In the genomic region with DNA sequence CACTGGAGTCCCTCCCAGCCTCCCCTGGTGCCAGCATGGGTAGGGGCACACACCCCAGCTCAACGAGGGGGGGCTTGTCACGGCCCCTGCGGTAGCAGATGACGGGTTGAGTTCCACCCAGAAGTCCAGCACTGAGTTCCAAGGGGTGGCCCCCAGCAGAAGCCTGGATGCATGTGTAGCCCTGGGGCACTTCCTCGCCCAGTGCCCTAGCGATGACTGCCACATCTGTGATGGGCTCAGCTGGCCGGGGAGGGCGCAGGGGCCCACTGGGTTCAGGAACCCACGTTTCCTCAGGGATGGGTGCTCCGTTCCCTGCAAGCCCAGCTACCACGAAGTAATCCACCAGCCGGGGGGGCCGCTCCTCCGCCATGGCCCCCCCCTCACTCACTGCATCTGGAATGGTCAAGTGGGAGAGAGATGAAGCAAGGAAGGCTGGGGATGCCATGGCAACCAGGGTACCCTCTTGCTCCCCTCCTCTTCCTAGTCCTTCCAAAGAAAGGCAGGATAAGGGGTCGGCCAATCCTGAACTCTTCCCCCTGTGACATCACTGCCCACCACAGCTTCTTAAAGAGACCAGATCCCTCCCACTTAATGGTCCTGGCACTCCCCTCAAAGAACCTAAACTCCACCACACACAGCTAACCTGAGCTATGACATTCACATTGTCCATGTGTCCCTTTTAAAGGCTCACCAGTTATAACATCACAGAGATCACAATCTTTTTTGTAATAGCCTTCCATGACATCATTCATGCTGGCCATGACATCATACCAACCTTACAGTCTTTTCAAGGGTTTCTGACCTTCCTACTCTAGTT, we compare ENCODE assay signal across 1 cellular context.
TF ChIP-seq lines count a peak whose summit lies in the region.

No MANE protein-coding gene starts in this region.

TF ChIP-seq in SK-N-SH, 30 proteins besides CTCF, POLR2A, EP300 and RAD21 (continued from another document):
- TF ChIP-seq GABPA (IDR thresholded peaks at IDR 0.05; ENCODE audit: low read depth): no peak
